ENCODE assay signal across 22 cellular contexts in genomic region chr3:143597774-143598652, GRCh38.
DNase-seq lines count a peak whose midpoint lies in the region; FAIRE-seq and TF ChIP-seq lines count a peak whose summit lies in the region.
"Had no signal": no experiment of that assay in that cellular context is flagged by ENCODE, and none has a peak within 500 bp of the region (broad histone marks: within the 10 kb centered on the region; RNA-seq: fewer than 3 reads in every experiment).

No MANE protein-coding gene starts in this region.

- H3K9me2 ChIP-seq in hepatocyte (replicated peaks; ENCODE audit: insufficient read depth) = no peaks in the 10 kb centered on the region

- H3K4me2 ChIP-seq in hepatocyte = no peak overlapping the region

- no peaks in the 10 kb centered on the region for H3K27me3 ChIP-seq in bronchial epithelial cell (ENCODE audit: control insufficient read depth, insufficient read depth, low read length)
- H3K27me3 ChIP-seq in hepatocyte = no peaks in the 10 kb centered on the region
- H3K27me3 ChIP-seq in HAP-1 (ENCODE audit: low read depth) = no peaks in the 10 kb centered on the region
- H3K27me3 ChIP-seq: colonic mucosa, tibial nerve had no signal

- peaks cover 17% of the 10 kb centered on the region for H3K4me1 Mint-ChIP-seq in Calu3 (ENCODE audit: low read depth, unreplicated experiment)
- H3K4me1 Mint-ChIP-seq in nephron = peaks cover 51% of the 10 kb centered on the region
- H3K4me1 Mint-ChIP-seq: activated CD4-positive, alpha-beta memory T cell treated with anti-CD3 and anti-CD28 coated beads, Interleukin-2, amount 10 ng/mL, durations not matched to agents 7 days and 5 days; activated naive CD4-positive, alpha-beta T cell treated with anti-CD3 and anti-CD28 coated beads, Interleukin-2, amount 50 U/mL, for 24 hours had no signal

- no TSS peak for BruUV-seq in Calu3 (replicated peaks; lab: Mats Ljungman, UMichigan)

- H3K27ac Mint-ChIP-seq in Calu3 (ENCODE audit: unreplicated experiment) (no peak overlapping the region), nephron (peak overlapping the region; percentile 88 to 92 (median 92))
- H3K27ac Mint-ChIP-seq: activated CD4-positive, alpha-beta memory T cell treated with anti-CD3 and anti-CD28 coated beads, Interleukin-2, amount 10 ng/mL, durations not matched to agents 7 days and 5 days; activated naive CD4-positive, alpha-beta T cell treated with anti-CD3 and anti-CD28 coated beads, Interleukin-2, amount 50 U/mL, for 24 hours; activated T-cell treated with anti-CD3 and anti-CD28 coated beads, Interleukin-2, amount 50 U/mL, for 72 hours; CD8-positive, alpha-beta T cell had no signal

- H3K36me3 Mint-ChIP-seq in Calu3 (ENCODE audit: insufficient read depth, unreplicated experiment) (no peaks in the 10 kb centered on the region), nephron (ENCODE audit: low read depth) (no peaks in the 10 kb centered on the region)
- H3K36me3 Mint-ChIP-seq: CD8-positive, alpha-beta T cell; stimulated activated naive B cell treated with anti-CD40 and anti-IgM and Interleukin-4, amounts not matched to agents 10 μg/mL and 1 μg/mL and 100 μg/mL, for 72 hours had no signal

- H3K79me2 ChIP-seq in hepatocyte = no peaks in the 10 kb centered on the region

- intact Hi-C loops in Calu3 (cut with micrococcal nuclease; ENCODE audit: unreplicated experiment) = no loop called here

- H3K4me1 ChIP-seq in hepatocyte (ENCODE audit: insufficient read depth) (peaks cover 20% of the 10 kb centered on the region), HAP-1 (no peaks in the 10 kb centered on the region)
- H3K4me1 ChIP-seq: tibial nerve had no signal

- no peaks in the 10 kb centered on the region for H4K20me1 ChIP-seq in hepatocyte (ENCODE audit: insufficient read depth, poor library complexity, severe bottlenecking)

- peak; percentile 11 for DNase-seq in Calu3
- DNase-seq in NCI-H146 treated with DMSO at 0.1 percent for 48 hours (lab: John Stamatoyannopoulos, UW; ENCODE audit: unreplicated experiment) = peak; percentile 98
- DNase-seq in bronchial epithelial cell (ENCODE audit: low read depth) = peak; percentile 82
- no peak for DNase-seq in hepatocyte (ENCODE audit: low spot score)
- no peak for DNase-seq in GM03348 (ENCODE audit: low spot score)
- DNase-seq in HAP-1 (ENCODE audit: low spot score in 2 of 2) = no peak
- DNase-seq in activated CD4-positive, alpha-beta T cell treated with anti-CD3 and anti-CD28 coated beads, Interleukin-2, amount 50 U/mL, for 4 hours = no peak
- DNase-seq: activated CD4-positive, alpha-beta memory T cell treated with anti-CD3 and anti-CD28 coated beads, Interleukin-2, amount 10 ng/mL, durations not matched to agents 7 days and 5 days; activated T-cell treated with anti-CD3 and anti-CD28 coated beads, Interleukin-2, amount 50 U/mL, for 72 hours; CD8-positive, alpha-beta T cell; colonic mucosa; KBM-7; NCI-H345; NK-92 treated with Interleukin-12 subunit alpha and Interleukin-12 subunit beta, amount 100 ng/mL, for 24 hours; RPMI8226; stimulated activated CD4-positive, alpha-beta T cell treated with anti-CD3 and anti-CD28 coated beads, Interleukin-15, amount 100 ng/mL, for 24 hours; stimulated activated naive B cell treated with anti-CD40 and anti-IgM and Interleukin-4, amounts not matched to agents 10 μg/mL and 1 μg/mL and 100 μg/mL, for 72 hours; SW 1271 had no signal

- H2AFZ ChIP-seq in hepatocyte = no peak overlapping the region

- H3K9me3 ChIP-seq in hepatocyte (ENCODE audit: low read depth) (no peaks in the 10 kb centered on the region), HAP-1 (no peaks in the 10 kb centered on the region)
- H3K9me3 ChIP-seq: colonic mucosa, tibial nerve had no signal

- H3K36me3 ChIP-seq in bronchial epithelial cell (ENCODE audit: control insufficient read depth, insufficient read depth, low read length) (no peaks in the 10 kb centered on the region), hepatocyte (replicated peaks; ENCODE audit: insufficient read depth, low read depth) (no peaks in the 10 kb centered on the region), HAP-1 (replicated peaks) (no peaks in the 10 kb centered on the region)
- H3K36me3 ChIP-seq: colonic mucosa, tibial nerve had no signal

- no peak overlapping the region for H3K27ac ChIP-seq in hepatocyte
- H3K27ac ChIP-seq: colonic mucosa, tibial nerve had no signal

- H3K9me3 Mint-ChIP-seq in Calu3 (ENCODE audit: low read depth, unreplicated experiment) (no peaks in the 10 kb centered on the region), nephron (no peaks in the 10 kb centered on the region)
- H3K9me3 Mint-ChIP-seq: activated CD4-positive, alpha-beta memory T cell treated with anti-CD3 and anti-CD28 coated beads, Interleukin-2, amount 10 ng/mL, durations not matched to agents 7 days and 5 days; activated T-cell treated with anti-CD3 and anti-CD28 coated beads, Interleukin-2, amount 50 U/mL, for 72 hours; CD8-positive, alpha-beta T cell had no signal

- WGBS in hepatocyte (ENCODE audit: low lambda C conversion rate, missing lambda C conversion rate) = 86% methylated on average over 17 of the region's 17 CpGs

- H3K4me3 ChIP-seq in bronchial epithelial cell (ENCODE audit: low read depth, low read length) (no peak overlapping the region), hepatocyte (no peak overlapping the region), HAP-1 (no peak overlapping the region)
- H3K4me3 ChIP-seq: colonic mucosa, tibial nerve had no signal

- in situ Hi-C loops in HAP-1 (cut with MboI; ENCODE audit: low sequenced_read_pairs) = no loop called here

- CTCF ChIA-PET in Calu3 (lab: Charles Lee) = interaction anchor here (0.5 to 2.0 kb wide), 3 partner anchors 9 to 151 kb away, joined by 3 to 6 read pairs (median 3); no protein-coding TSS in a partner anchor

- TF ChIP-seq CTCF in Calu3 (IDR thresholded peaks at IDR 0.05; ENCODE audit: unreplicated experiment) (peak; percentile 13), bronchial epithelial cell (IDR thresholded peaks at IDR 0.05; ENCODE audit: insufficient read depth, low read length, severe bottlenecking) (peak; percentile 1), nephron (IDR thresholded peaks at IDR 0.05; ENCODE audit: unreplicated experiment in 3 of 3) (no peak), hepatocyte (IDR thresholded peaks at IDR 0.05; ENCODE audit: poor library complexity) (no peak)

- no peak for FAIRE-seq in bronchial epithelial cell (lab: Jason Lieb, UNC)
- FAIRE-seq: frontal cortex had no signal

- H3K27me3 Mint-ChIP-seq in Calu3 (ENCODE audit: unreplicated experiment) (no peaks in the 10 kb centered on the region), nephron (ENCODE audit: low read depth) (no peaks in the 10 kb centered on the region)
- H3K27me3 Mint-ChIP-seq: activated CD4-positive, alpha-beta memory T cell treated with anti-CD3 and anti-CD28 coated beads, Interleukin-2, amount 10 ng/mL, durations not matched to agents 7 days and 5 days; activated naive CD4-positive, alpha-beta T cell treated with anti-CD3 and anti-CD28 coated beads, Interleukin-2, amount 50 U/mL, for 24 hours; stimulated activated naive B cell treated with anti-CD40 and anti-IgM and Interleukin-4, amounts not matched to agents 10 μg/mL and 1 μg/mL and 100 μg/mL, for 72 hours had no signal

- H3K4me3 Mint-ChIP-seq in Calu3 (ENCODE audit: low read depth, unreplicated experiment) = no peak overlapping the region
- no peak overlapping the region for H3K4me3 Mint-ChIP-seq in nephron
- H3K4me3 Mint-ChIP-seq: activated CD4-positive, alpha-beta memory T cell treated with anti-CD3 and anti-CD28 coated beads, Interleukin-2, amount 10 ng/mL, durations not matched to agents 7 days and 5 days; activated naive CD4-positive, alpha-beta T cell treated with anti-CD3 and anti-CD28 coated beads, Interleukin-2, amount 50 U/mL, for 24 hours; activated T-cell treated with anti-CD3 and anti-CD28 coated beads, Interleukin-2, amount 50 U/mL, for 72 hours; CD8-positive, alpha-beta T cell; stimulated activated naive B cell treated with anti-CD40 and anti-IgM and Interleukin-4, amounts not matched to agents 10 μg/mL and 1 μg/mL and 100 μg/mL, for 72 hours had no signal

Comparison
In these comparisons a context has a peak if more than half of its experiments do, and no peak if none do; other contexts are left out.
1. DNase-seq: peak in Calu3 (single experiment), NCI-H146 treated with DMSO at 0.1 percent for 48 hours (single experiment) and bronchial epithelial cell (single experiment); none in hepatocyte (single experiment), GM03348 (single experiment), HAP-1 (0 of 2) and activated CD4-positive, alpha-beta T cell treated with anti-CD3 and anti-CD28 coated beads, Interleukin-2, amount 50 U/mL, for 4 hours (0 of 2).
2. CTCF ChIP-seq: peak in Calu3 (single experiment) and bronchial epithelial cell (single experiment); none in nephron (0 of 3) and hepatocyte (single experiment).